Comparison of ENCODE assay signal across 23 cellular contexts in the genomic region with DNA sequence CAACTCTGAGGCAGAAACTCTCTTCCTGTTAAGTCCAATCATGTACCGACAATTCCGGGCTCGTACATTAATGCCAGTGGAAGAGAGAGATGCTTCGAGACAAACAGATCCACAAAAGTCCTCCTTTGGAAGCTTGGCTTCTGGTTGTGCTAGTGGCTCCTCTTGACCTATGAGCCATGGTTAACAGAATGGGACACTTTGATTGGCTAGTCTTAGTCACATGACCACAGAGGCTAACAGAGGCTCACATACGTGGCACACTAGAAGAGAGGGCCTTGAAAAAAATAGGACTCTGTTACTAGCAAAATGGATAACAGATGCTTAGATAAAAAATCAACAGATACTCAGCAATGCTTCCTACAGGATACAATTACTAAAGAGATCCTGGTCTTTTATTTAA.
DNase-seq lines count a peak whose midpoint lies in the region; ATAC-seq and TF ChIP-seq lines count a peak whose summit lies in the region.
"Had no signal": no experiment of that assay in that cellular context is flagged by ENCODE, and none has a peak within 500 bp of the region (broad histone marks: within the 10 kb centered on the region; RNA-seq: fewer than 3 reads in every experiment).

No MANE protein-coding gene starts in this region.

- H3K27me3 Mint-ChIP-seq in activated CD8-positive, alpha-beta memory T cell treated with anti-CD3 and anti-CD28 coated beads, Interleukin-2, amount 10 ng/mL, durations not matched to agents 7 days and 5 days, result no peaks in the 10 kb centered on the region
- H3K27me3 Mint-ChIP-seq: CD4-positive, alpha-beta memory T cell; CD4-positive, CD25-positive, alpha-beta regulatory T cell; CD8-positive, alpha-beta memory T cell had no signal

- ATAC-seq in activated CD8-positive, alpha-beta memory T cell treated with anti-CD3 and anti-CD28 coated beads, Interleukin-2, amount 10 ng/mL, durations not matched to agents 7 days and 5 days, result no peak
- ATAC-seq: A549, GM12878 had no signal

- no peaks in the 10 kb centered on the region for H3K36me3 ChIP-seq in prostate gland
- H3K36me3 ChIP-seq: BE2C, BLaER1 had no signal

- H3K4me1 Mint-ChIP-seq in activated CD8-positive, alpha-beta memory T cell treated with anti-CD3 and anti-CD28 coated beads, Interleukin-2, amount 10 ng/mL, durations not matched to agents 7 days and 5 days, result no peaks in the 10 kb centered on the region
- H3K4me1 Mint-ChIP-seq: CD14-positive monocyte; CD4-positive, alpha-beta memory T cell; CD4-positive, CD25-positive, alpha-beta regulatory T cell; CD8-positive, alpha-beta memory T cell had no signal

- no peak overlapping the region for H3K4me3 Mint-ChIP-seq in activated CD8-positive, alpha-beta memory T cell treated with anti-CD3 and anti-CD28 coated beads, Interleukin-2, amount 10 ng/mL, durations not matched to agents 7 days and 5 days
- H3K4me3 Mint-ChIP-seq: CD14-positive monocyte; CD4-positive, alpha-beta memory T cell; CD4-positive, CD25-positive, alpha-beta regulatory T cell; CD8-positive, alpha-beta memory T cell had no signal

- TF ChIP-seq POLR2A in prostate gland (IDR thresholded peaks at IDR 0.05), result no peak

- no peak overlapping the region for H3K27ac ChIP-seq in prostate gland
- H3K27ac ChIP-seq: 22Rv1, A549, BLaER1 had no signal

- TF ChIP-seq CTCF in prostate gland (IDR thresholded peaks at IDR 0.05), result no peak

- H3K36me3 Mint-ChIP-seq in activated CD8-positive, alpha-beta memory T cell treated with anti-CD3 and anti-CD28 coated beads, Interleukin-2, amount 10 ng/mL, durations not matched to agents 7 days and 5 days, result no peaks in the 10 kb centered on the region
- H3K36me3 Mint-ChIP-seq: CD14-positive monocyte; CD4-positive, alpha-beta memory T cell; CD4-positive, CD25-positive, alpha-beta regulatory T cell; CD8-positive, alpha-beta memory T cell had no signal

- no peak overlapping the region for H3K27ac Mint-ChIP-seq in activated CD8-positive, alpha-beta memory T cell treated with anti-CD3 and anti-CD28 coated beads, Interleukin-2, amount 10 ng/mL, durations not matched to agents 7 days and 5 days
- H3K27ac Mint-ChIP-seq: CD14-positive monocyte; CD4-positive, alpha-beta memory T cell; CD4-positive, CD25-positive, alpha-beta regulatory T cell; CD8-positive, alpha-beta memory T cell had no signal

- peaks cover 11% of the 10 kb centered on the region for H3K9me3 Mint-ChIP-seq in activated CD8-positive, alpha-beta memory T cell treated with anti-CD3 and anti-CD28 coated beads, Interleukin-2, amount 10 ng/mL, durations not matched to agents 7 days and 5 days (ENCODE audit: low read depth)

- peak; percentile 39 for DNase-seq in NCI-H2171 treated with DMSO at 0.1 percent for 48 hours (lab: John Stamatoyannopoulos, UW)
- no peak for DNase-seq in NCI-H2171 (lab: John Stamatoyannopoulos, UW)
- DNase-seq in SK-N-DZ (ENCODE audit: low spot score), result peak; percentile 9
- DNase-seq in activated CD8-positive, alpha-beta memory T cell treated with anti-CD3 and anti-CD28 coated beads, Interleukin-2, amount 10 ng/mL, durations not matched to agents 7 days and 5 days, result no peak
- no peak for DNase-seq in prostate gland (ENCODE audit: low spot score)
- DNase-seq: BE2C; C1 segment of cervical spinal cord; CD4-positive, alpha-beta memory T cell; CD4-positive, CD25-positive, alpha-beta regulatory T cell; CD8-positive, alpha-beta memory T cell; COR-L47; DMS 273 treated with DMSO at 0.1 percent for 48 hours; DMS153; DMS53; DMS79; DND-41; EL; GDM1 had no signal

- CTCF ChIA-PET in activated CD8-positive, alpha-beta memory T cell treated with anti-CD3 and anti-CD28 coated beads, Interleukin-2, amount 10 ng/mL, durations not matched to agents 7 days and 5 days (lab: Charles Lee), result no interaction called here

- no peaks in the 10 kb centered on the region for H3K4me1 ChIP-seq in prostate gland (replicated peaks)
- H3K4me1 ChIP-seq: A549, BE2C had no signal

- no peak overlapping the region for H3K4me3 ChIP-seq in prostate gland
- H3K4me3 ChIP-seq: A549, BLaER1, GM12878 had no signal

- WGBS in prostate gland, result 83% methylated on average over 5 of the region's 5 CpGs

- intact Hi-C loops in prostate gland (cut with DNase I), result no loop called here

- H3K9me3 ChIP-seq in prostate gland, result no peaks in the 10 kb centered on the region
- H3K9me3 ChIP-seq: A549, BE2C, BLaER1 had no signal

- H3K27me3 ChIP-seq in prostate gland (replicated peaks; ENCODE audit: insufficient read depth), result no peaks in the 10 kb centered on the region
- H3K27me3 ChIP-seq: BE2C, BLaER1 had no signal

Comparison
In these comparisons a context has a peak if more than half of its experiments do, and no peak if none do; other contexts are left out.
1. DNase-seq: peak in NCI-H2171 treated with DMSO at 0.1 percent for 48 hours (single experiment) and SK-N-DZ (single experiment); none in NCI-H2171 (single experiment), activated CD8-positive, alpha-beta memory T cell treated with anti-CD3 and anti-CD28 coated beads, Interleukin-2, amount 10 ng/mL, durations not matched to agents 7 days and 5 days (single experiment) and prostate gland (single experiment).